25 cellular contexts compared by ENCODE assay signal in the genomic region with DNA sequence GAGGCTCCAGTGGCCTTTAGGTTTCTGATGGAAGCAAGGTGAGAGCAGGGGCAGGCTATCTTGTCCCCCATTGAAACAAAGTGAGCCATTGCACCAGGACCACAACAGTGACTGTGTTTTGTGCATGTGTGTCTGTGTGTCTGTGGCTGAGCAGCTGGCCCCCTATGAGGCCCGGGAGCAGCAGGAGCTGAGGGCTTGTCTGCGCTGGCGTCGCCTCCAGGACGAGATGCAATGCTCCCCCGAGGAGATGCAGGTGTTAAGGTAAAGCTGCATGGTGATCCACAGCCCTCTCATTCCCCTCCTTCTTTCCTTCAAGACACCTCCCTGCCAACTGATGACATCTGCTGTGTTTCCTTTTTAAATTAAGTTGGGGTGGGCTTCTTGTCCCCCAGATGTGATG.
A peak's percentile ranks its signal among the peaks of the same experiment; 100 is the strongest.
DNase-seq lines count a peak whose midpoint lies in the region; ATAC-seq and TF ChIP-seq lines count a peak whose summit lies in the region.
"Had no signal": no experiment of that assay in that cellular context is flagged by ENCODE, and none has a peak within 500 bp of the region (broad histone marks: within the 10 kb centered on the region; RNA-seq: fewer than 3 reads in every experiment).

No MANE protein-coding gene starts in this region.

- TF ChIP-seq CTCF in SK-N-SH (IDR thresholded peaks at IDR 0.05): no peak
- TF ChIP-seq CTCF in mammary epithelial cell (conservative IDR thresholded peaks at IDR 0.05 in 1 of 2, IDR thresholded peaks at IDR 0.05 in 1 of 2; ENCODE audit: extremely low read depth in 1 of 2, insufficient read depth in 1 of 2, low read depth in 1 of 2, low read length in 2 of 2): no peak
- TF ChIP-seq CTCF in type B pancreatic cell (conservative IDR thresholded peaks at IDR 0.05): no peak

- no peak for ATAC-seq in SK-N-SH treated with all-trans-retinoic acid at 6 μM for 48 hours
- ATAC-seq: activated CD4-positive, CD25-positive, alpha-beta regulatory T cell treated with anti-CD3 and anti-CD28 coated beads, Interleukin-2, amount 50 U/mL, for 24 hours; activated T-cell treated with anti-CD3 and anti-CD28 coated beads, Interleukin-2, amount 50 U/mL, for 4 hours; naive thymus-derived CD4-positive, alpha-beta T cell; stimulated activated naive CD8-positive, alpha-beta T cell treated with anti-CD3 and anti-CD28 coated beads, Interleukin-15, Interleukin-2, amounts not matched to agents 100 U/mL and 50 U/mL, for 24 hours had no signal

- H3K4me1 ChIP-seq in SK-N-SH (ENCODE audit: control insufficient read depth in 1 of 2, insufficient read depth in 2 of 2, low read depth in 1 of 2, low read length in 1 of 2): peaks cover 6 to 58% of the 10 kb centered on the region in 2 experiments
- H3K4me1 ChIP-seq in mammary epithelial cell (ENCODE audit: insufficient read depth, low read length): peaks cover 42% of the 10 kb centered on the region

- peak overlapping the region in 1 of 2 experiments; percentile 91; a peak in 2 of 4 replicates for H3K27ac ChIP-seq in SK-N-SH (ENCODE audit: low read depth in 2 of 2, low read length in 1 of 2)
- peak overlapping the region; percentile 70 for H3K27ac ChIP-seq in mammary epithelial cell (ENCODE audit: insufficient read depth, low read depth, low read length)
- H3K27ac ChIP-seq in layer of hippocampus (ENCODE audit: low read depth, low read length): peak overlapping the region; percentile 22
- H3K27ac ChIP-seq: ascending aorta, colonic mucosa, KMS-11 had no signal

- no peak for TF ChIP-seq EP300 in SK-N-SH (IDR thresholded peaks at IDR 0.05; ENCODE audit: borderline replicate concordance in 1 of 2, low read depth in 1 of 2, low read length in 1 of 2)

- BruUV-seq in mammary epithelial cell (replicated peaks; lab: Mats Ljungman, UMichigan): no TSS peak

- no peak overlapping the region for H3K4me2 ChIP-seq in SK-N-SH
- H3K4me2 ChIP-seq in mammary epithelial cell (ENCODE audit: insufficient read depth, low read depth, low read length): no peak overlapping the region
- H3K4me2 ChIP-seq: KMS-11 had no signal

- no peak for TF ChIP-seq RAD21 in SK-N-SH (IDR thresholded peaks at IDR 0.05; ENCODE audit: low read length)

- H3K4me1 Mint-ChIP-seq in type B pancreatic cell (ENCODE audit: unreplicated experiment): peaks cover 66% of the 10 kb centered on the region
- H3K4me1 Mint-ChIP-seq: B cell had no signal

- H3K27me3 ChIP-seq in SK-N-SH (ENCODE audit: insufficient read depth): no peaks in the 10 kb centered on the region
- no peaks in the 10 kb centered on the region for H3K27me3 ChIP-seq in mammary epithelial cell (ENCODE audit: insufficient read depth, low read length)
- H3K27me3 ChIP-seq in layer of hippocampus (ENCODE audit: control insufficient read depth, insufficient read depth, low read length): no peaks in the 10 kb centered on the region
- H3K27me3 ChIP-seq: ascending aorta, colonic mucosa, transverse colon had no signal

- H3K9ac ChIP-seq in SK-N-SH (no peak overlapping the region), mammary epithelial cell (ENCODE audit: insufficient read depth, low read length) (no peak overlapping the region)
- H3K9ac ChIP-seq: KMS-11 had no signal

- H4K20me1 ChIP-seq in SK-N-SH (ENCODE audit: insufficient read depth) (no peaks in the 10 kb centered on the region), mammary epithelial cell (ENCODE audit: insufficient read depth, low read length) (no peaks in the 10 kb centered on the region)

- intact Hi-C loops in mammary epithelial cell (cut with micrococcal nuclease): no loop called here

- 89% methylated on average over 6 of the region's 6 CpGs for WGBS in SK-N-SH (ENCODE audit: low lambda C conversion rate)
- 100% methylated on average over 4 of the region's 6 CpGs for WGBS in mammary epithelial cell (ENCODE audit: low coverage, missing lambda C conversion rate)

- no peak overlapping the region for H2AFZ ChIP-seq in SK-N-SH (ENCODE audit: low read depth)
- no peak overlapping the region for H2AFZ ChIP-seq in mammary epithelial cell (ENCODE audit: low read depth, low read length)

- peak; percentile 40 for DNase-seq in SK-N-SH
- no peak for DNase-seq in mammary epithelial cell
- DNase-seq in type B pancreatic cell (ENCODE audit: extremely low spot score, unreplicated experiment): no peak
- no peak for DNase-seq in T-helper 9 cell
- DNase-seq in COLO668 (lab: John Stamatoyannopoulos, UW; ENCODE audit: unreplicated experiment): no peak
- DNase-seq in putamen (ENCODE audit: low spot score): no peak
- DNase-seq: activated naive CD4-positive, alpha-beta T cell treated with anti-CD3 and anti-CD28 coated beads for 36 hours; activated T-cell treated with anti-CD3 and anti-CD28 coated beads, Interleukin-2, amount 50 U/mL, for 4 hours; Caco-2; colonic mucosa; MV-4-11; naive thymus-derived CD4-positive, alpha-beta T cell; NCI-H187 treated with DMSO at 0.1 percent for 48 hours; NK-92 treated with Interleukin-12 subunit alpha and Interleukin-12 subunit beta, amount 100 ng/mL, for 24 hours; stimulated activated CD4-positive, alpha-beta T cell treated with anti-CD3 and anti-CD28 coated beads, Interleukin-2, amount 100 ng/mL, for 24 hours; stimulated activated naive CD8-positive, alpha-beta T cell treated with anti-CD3 and anti-CD28 coated beads, Interleukin-15, Interleukin-2, amounts not matched to agents 100 U/mL and 50 U/mL, for 24 hours; transverse colon had no signal

- H3F3A ChIP-seq in SK-N-SH (replicated peaks; ENCODE audit: insufficient read depth): peaks cover 8% of the 10 kb centered on the region

- dilution Hi-C loops in mammary epithelial cell (cut with HindIII; ENCODE audit: low sequenced_read_pairs): no loop called here

- H3K9me3 Mint-ChIP-seq in type B pancreatic cell: no peaks in the 10 kb centered on the region
- H3K9me3 Mint-ChIP-seq: activated naive CD4-positive, alpha-beta T cell treated with anti-CD3 and anti-CD28 coated beads for 36 hours; activated T-cell treated with anti-CD3 and anti-CD28 coated beads, Interleukin-2, amount 50 U/mL, for 4 hours; memory B cell had no signal

- peak overlapping the region; percentile 57 for H3K27ac Mint-ChIP-seq in type B pancreatic cell
- H3K27ac Mint-ChIP-seq: activated naive CD4-positive, alpha-beta T cell treated with anti-CD3 and anti-CD28 coated beads for 36 hours; B cell; memory B cell; naive thymus-derived CD4-positive, alpha-beta T cell had no signal

- peak overlapping the region; percentile 27 for H3K4me3 Mint-ChIP-seq in type B pancreatic cell
- H3K4me3 Mint-ChIP-seq: activated naive CD4-positive, alpha-beta T cell treated with anti-CD3 and anti-CD28 coated beads for 36 hours; activated T-cell treated with anti-CD3 and anti-CD28 coated beads, Interleukin-2, amount 50 U/mL, for 4 hours; B cell; memory B cell; naive thymus-derived CD4-positive, alpha-beta T cell had no signal

- no peaks in the 10 kb centered on the region for H3K27me3 Mint-ChIP-seq in type B pancreatic cell
- H3K27me3 Mint-ChIP-seq: B cell; memory B cell; naive thymus-derived CD4-positive, alpha-beta T cell had no signal

- CTCF ChIA-PET in SK-N-SH (lab: Yijun Ruan, JAX) (interaction anchor here (1.1 to 1.5 kb wide), 2 partner anchors 72 to 145 kb away, joined by 3 read pairs; no protein-coding TSS in a partner anchor), mammary epithelial cell (lab: Charles Lee; ENCODE audit: low non-redundant PET) (no interaction called here)

- peaks cover 22% of the 10 kb centered on the region for H3K36me3 Mint-ChIP-seq in type B pancreatic cell

- no peak overlapping the region for H3K4me3 ChIP-seq in SK-N-SH (ENCODE audit: low read depth in 2 of 2, low read length in 1 of 2)
- H3K4me3 ChIP-seq in mammary epithelial cell (replicated peaks in 1 of 3; ENCODE audit: insufficient read depth in 1 of 3, low read depth in 2 of 3, low read length in 3 of 3): no peak overlapping the region
- H3K4me3 ChIP-seq: ascending aorta, colonic mucosa, HAP-1, transverse colon had no signal

- H3K9me3 ChIP-seq in SK-N-SH (no peaks in the 10 kb centered on the region), mammary epithelial cell (replicated peaks; ENCODE audit: insufficient read depth, low read length) (no peaks in the 10 kb centered on the region)
- H3K9me3 ChIP-seq: ascending aorta, Caco-2, colonic mucosa, HAP-1, transverse colon had no signal

- POLR2A ChIA-PET in SK-N-SH (lab: Yijun Ruan, JAX): interaction anchor here (1.0 kb wide), 1 partner anchor 20 kb away, joined by 3 read pairs; no protein-coding TSS in a partner anchor

- H3K36me3 ChIP-seq in SK-N-SH (replicated peaks in 1 of 2; ENCODE audit: control insufficient read depth in 1 of 2, insufficient read depth in 2 of 2, low read length in 1 of 2): peaks cover 0 to 6% of the 10 kb centered on the region in 2 experiments
- no peaks in the 10 kb centered on the region for H3K36me3 ChIP-seq in mammary epithelial cell (ENCODE audit: insufficient read depth, low read length)
- H3K36me3 ChIP-seq: ascending aorta, colonic mucosa, HAP-1, transverse colon had no signal

- in situ Hi-C loops in mammary epithelial cell (cut with MboI; ENCODE audit: low sequenced_read_pairs in 2 of 2): no loop called here

- H3K79me2 ChIP-seq in SK-N-SH (ENCODE audit: insufficient read depth) (peaks cover 15% of the 10 kb centered on the region; the same call in 1 of the 2 replicates), mammary epithelial cell (ENCODE audit: insufficient read depth, low read length) (no peaks in the 10 kb centered on the region)

- no peaks in the 10 kb centered on the region for H3K9me2 ChIP-seq in SK-N-SH

TF ChIP-seq in SK-N-SH, 30 proteins besides CTCF, POLR2A, EP300 and RAD21 (continues in another document):
- TF ChIP-seq MEF2A (IDR thresholded peaks at IDR 0.05; ENCODE audit: borderline replicate concordance, low read depth) (no peak), POLR2AphosphoS5 (IDR thresholded peaks at IDR 0.05; ENCODE audit: low read depth, low read length) (no peak), FOXJ3 (CRISPR knock-in tag; IDR thresholded peaks at IDR 0.05) (0 out of 2 replicates have a peak, but pooled peaks have one; percentile 7), TEAD4 (IDR thresholded peaks at IDR 0.05; ENCODE audit: borderline replicate concordance, insufficient read depth) (no peak), RXRA (IDR thresholded peaks at IDR 0.05; ENCODE audit: borderline replicate concordance, low read depth) (no peak)

TF ChIP-seq in SK-N-SH treated with all-trans-retinoic acid at 6 μM for 48 hours, 23 proteins besides CTCF, POLR2A, EP300 and RAD21 (continues in another document):
- TF ChIP-seq, protein P1, sequence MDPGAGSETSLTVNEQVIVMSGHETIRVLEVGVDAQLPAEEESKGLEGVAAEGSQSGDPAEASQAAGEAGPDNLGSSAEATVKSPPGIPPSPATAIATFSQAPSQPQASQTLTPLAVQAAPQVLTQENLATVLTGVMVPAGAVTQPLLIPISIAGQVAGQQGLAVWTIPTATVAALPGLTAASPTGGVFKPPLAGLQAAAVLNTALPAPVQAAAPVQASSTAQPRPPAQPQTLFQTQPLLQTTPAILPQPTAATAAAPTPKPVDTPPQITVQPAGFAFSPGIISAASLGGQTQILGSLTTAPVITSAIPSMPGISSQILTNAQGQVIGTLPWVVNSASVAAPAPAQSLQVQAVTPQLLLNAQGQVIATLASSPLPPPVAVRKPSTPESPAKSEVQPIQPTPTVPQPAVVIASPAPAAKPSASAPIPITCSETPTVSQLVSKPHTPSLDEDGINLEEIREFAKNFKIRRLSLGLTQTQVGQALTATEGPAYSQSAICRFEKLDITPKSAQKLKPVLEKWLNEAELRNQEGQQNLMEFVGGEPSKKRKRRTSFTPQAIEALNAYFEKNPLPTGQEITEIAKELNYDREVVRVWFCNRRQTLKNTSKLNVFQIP (CRISPR knock-in tag; IDR thresholded peaks at IDR 0.05; ENCODE audit: borderline replicate concordance, low read depth): no peak
